ENCODE assay signal across 2 cellular contexts in genomic region chr19:49678970-49679831, GRCh38.
TF ChIP-seq lines count a peak whose summit lies in the region.

No MANE protein-coding gene starts in this region.

TF ChIP-seq in SK-N-SH, 30 proteins besides CTCF, POLR2A, EP300 and RAD21 (continued from another document):
- TF ChIP-seq USF2 (IDR thresholded peaks at IDR 0.05; ENCODE audit: borderline replicate concordance, low read depth, low read length), result no peak
- no peak for TF ChIP-seq ZBTB33 (IDR thresholded peaks at IDR 0.05; ENCODE audit: borderline replicate concordance, low read depth)
TF ChIP-seq in SK-N-SH: peak in this region for 0.

TF ChIP-seq in SK-N-SH treated with all-trans-retinoic acid at 6 μM for 48 hours, 23 proteins besides CTCF, POLR2A, EP300 and RAD21 (continued from another document):
- TF ChIP-seq CREB5 (CRISPR knock-in tag; IDR thresholded peaks at IDR 0.05; ENCODE audit: low read depth) (no peak), PATZ1 (CRISPR knock-in tag; IDR thresholded peaks at IDR 0.05; ENCODE audit: borderline replicate concordance) (no peak), ARNTL (CRISPR knock-in tag; IDR thresholded peaks at IDR 0.05; ENCODE audit: borderline replicate concordance, low read depth) (no peak), TSHZ2 (CRISPR knock-in tag; IDR thresholded peaks at IDR 0.05) (no peak), POU6F1 (CRISPR knock-in tag; IDR thresholded peaks at IDR 0.05; ENCODE audit: borderline replicate concordance, low read depth) (no peak), ESRRG (CRISPR knock-in tag; IDR thresholded peaks at IDR 0.05) (no peak), TCF4 (CRISPR knock-in tag; IDR thresholded peaks at IDR 0.05; ENCODE audit: borderline replicate concordance) (no peak), BACH2 (CRISPR knock-in tag; IDR thresholded peaks at IDR 0.05; ENCODE audit: borderline replicate concordance) (no peak), RARB (CRISPR knock-in tag; IDR thresholded peaks at IDR 0.05) (no peak), CSRNP3 (CRISPR knock-in tag; IDR thresholded peaks at IDR 0.05) (no peak)
